In the genomic region with DNA sequence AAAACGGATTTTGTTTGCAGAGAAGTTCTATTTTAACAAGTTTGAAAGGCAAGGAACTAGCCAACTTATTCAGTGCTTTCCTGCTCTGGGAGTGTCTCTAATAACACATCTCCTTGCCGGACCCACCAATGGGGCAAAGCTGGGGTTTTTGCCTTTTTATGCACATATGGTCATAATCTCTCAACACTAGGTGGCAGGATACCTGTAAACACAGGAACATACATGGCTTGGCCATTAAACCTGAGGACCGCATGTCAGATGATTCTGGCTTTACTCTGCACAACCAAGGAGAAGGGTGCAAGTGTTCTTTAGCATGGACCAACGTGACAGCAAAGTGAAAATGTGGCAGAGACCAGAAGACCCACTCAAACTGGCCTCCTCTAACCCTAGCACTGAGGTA, we compare ENCODE assay signal across 9 cellular contexts. TPM values are rescaled to one million over a fixed set of nuclear protein-coding genes. Genes with fewer than 3 reads are reported as not detected.
DNase-seq lines count a peak whose midpoint lies in the region; ATAC-seq, FAIRE-seq and TF ChIP-seq lines count a peak whose summit lies in the region.
"Had no signal": no experiment of that assay in that cellular context is flagged by ENCODE, and none has a peak within 500 bp of the region (broad histone marks: within the 10 kb centered on the region; RNA-seq: fewer than 3 reads in every experiment).

No MANE protein-coding gene starts in this region.

- no peak overlapping the region for H3K9ac ChIP-seq in kidney (ENCODE audit: low read length in 2 of 2)

- peaks cover 4% of the 10 kb centered on the region for H3K79me2 ChIP-seq in DOHH2 (ENCODE audit: control insufficient read depth, low read length)

- ATAC-seq in HG03354 (IDR thresholded peaks at IDR 0.05; ENCODE audit: poor library complexity, severe bottlenecking, unreplicated experiment), result no peak
- no peak for ATAC-seq in HG03378 (IDR thresholded peaks at IDR 0.05; ENCODE audit: unreplicated experiment)

- H3K4me3 ChIP-seq in DOHH2 (ENCODE audit: low read length) (no peak overlapping the region), kidney (ENCODE audit: low read length in 2 of 2) (no peak overlapping the region)
- H3K4me3 ChIP-seq: SK-N-MC had no signal

- no peaks in the 10 kb centered on the region for H3K27me3 ChIP-seq in DOHH2 (ENCODE audit: control insufficient read depth, low read length)

- DNase-seq in HuH-7.5 (ENCODE audit: low spot score), result peak; percentile 71
- DNase-seq in SKM-1 treated with dmso at 0.1 percent for 144 hours (lab: John Stamatoyannopoulos, UW; ENCODE audit: unreplicated experiment), result peak; percentile 48
- no peak for DNase-seq in kidney
- no peak for DNase-seq in epidermal melanocyte (ENCODE audit: insufficient read length, low spot score)
- no peak for DNase-seq in DMS79 treated with DMSO at 0.1 percent for 48 hours (lab: John Stamatoyannopoulos, UW)

- H3K36me3 ChIP-seq in DOHH2 (ENCODE audit: control insufficient read depth, low read length) (peaks cover 18% of the 10 kb centered on the region), kidney (ENCODE audit: control insufficient read depth in 1 of 2, insufficient read depth in 2 of 2, low read length in 2 of 2) (peaks cover 15 to 23% of the 10 kb centered on the region in 2 donors)

- peaks cover 9% of the 10 kb centered on the region for H3K4me1 ChIP-seq in DOHH2 (ENCODE audit: control insufficient read depth, low read length)
- H3K4me1 ChIP-seq in kidney (ENCODE audit: control insufficient read depth in 1 of 2, insufficient read depth in 1 of 2, low read depth in 1 of 2, low read length in 2 of 2), result peaks cover 0 to 3% of the 10 kb centered on the region in 2 donors

- no peak for FAIRE-seq in kidney (lab: Jason Lieb, UNC)

- H3K27ac ChIP-seq in DOHH2 (ENCODE audit: low read depth, low read length) (no peak overlapping the region), kidney (ENCODE audit: low read depth in 2 of 2, low read length in 2 of 2) (no peak overlapping the region)
- H3K27ac ChIP-seq: SK-N-MC had no signal

- H4K20me1 ChIP-seq in DOHH2 (ENCODE audit: control insufficient read depth, insufficient read depth, low read depth, low read length), result 0 out of 2 replicates have a peak, but pooled peaks cover 3% of the 10 kb centered on the region

- no peak overlapping the region for H3K4me2 ChIP-seq in DOHH2 (ENCODE audit: low read length)

- no peaks in the 10 kb centered on the region for H3K9me2 ChIP-seq in DOHH2 (replicated peaks; ENCODE audit: control insufficient read depth, low read length)

- TF ChIP-seq CTCF in DOHH2 (IDR thresholded peaks at IDR 0.05; ENCODE audit: low read depth, low read length, poor library complexity, severe bottlenecking), result peak; percentile 69
- TF ChIP-seq CTCF in kidney (IDR thresholded peaks at IDR 0.05; ENCODE audit: borderline replicate concordance, extremely low read depth, insufficient read depth), result peak; percentile 33

- no peaks in the 10 kb centered on the region for H3F3A ChIP-seq in DOHH2 (ENCODE audit: control insufficient read depth, insufficient read depth)

- intact Hi-C loops in kidney (cut with DNase I), result no loop called here

- H3K9me3 ChIP-seq in DOHH2 (ENCODE audit: control insufficient read depth, insufficient read depth, low read length) (no peaks in the 10 kb centered on the region), kidney (ENCODE audit: control insufficient read depth in 1 of 2, low read length in 2 of 2) (no peaks in the 10 kb centered on the region)

RNA-seq across cellular contexts. Expression of gene TMEM9, which starts 4.9 kb away (rescaled TPM):
- total RNA-seq in kidney, result 81.9 TPM
- 166 TPM for polyA plus RNA-seq in kidney (ENCODE audit: insufficient read depth, low read depth, low replicate concordance)

RNA-seq across cellular contexts. Expression of gene ASCL5, which starts 22.4 kb away (rescaled TPM):
- not detected for total RNA-seq in kidney
- not detected for polyA plus RNA-seq in kidney (ENCODE audit: insufficient read depth, low read depth, low replicate concordance)

RNA-seq across cellular contexts. Expression of gene CACNA1S, which starts 37.2 kb away (rescaled TPM):
- total RNA-seq in kidney, result not detected
- polyA plus RNA-seq in kidney (ENCODE audit: insufficient read depth, low read depth, low replicate concordance), result 0.41 TPM

RNA-seq across cellular contexts. Expression of gene IGFN1, which starts 41.2 kb away (rescaled TPM):
- total RNA-seq in kidney, result 2.8 TPM
- not detected for polyA plus RNA-seq in kidney (ENCODE audit: insufficient read depth, low read depth, low replicate concordance)

Comparison
In these comparisons a context has a peak if more than half of its experiments do, and no peak if none do; other contexts are left out.
1. DNase-seq: peak in HuH-7.5 (single experiment) and SKM-1 treated with dmso at 0.1 percent for 144 hours (single experiment); none in kidney (single experiment), epidermal melanocyte (single experiment) and DMS79 treated with DMSO at 0.1 percent for 48 hours (single experiment).